Comparison of ENCODE assay signal across 7 cellular contexts in the genomic region with DNA sequence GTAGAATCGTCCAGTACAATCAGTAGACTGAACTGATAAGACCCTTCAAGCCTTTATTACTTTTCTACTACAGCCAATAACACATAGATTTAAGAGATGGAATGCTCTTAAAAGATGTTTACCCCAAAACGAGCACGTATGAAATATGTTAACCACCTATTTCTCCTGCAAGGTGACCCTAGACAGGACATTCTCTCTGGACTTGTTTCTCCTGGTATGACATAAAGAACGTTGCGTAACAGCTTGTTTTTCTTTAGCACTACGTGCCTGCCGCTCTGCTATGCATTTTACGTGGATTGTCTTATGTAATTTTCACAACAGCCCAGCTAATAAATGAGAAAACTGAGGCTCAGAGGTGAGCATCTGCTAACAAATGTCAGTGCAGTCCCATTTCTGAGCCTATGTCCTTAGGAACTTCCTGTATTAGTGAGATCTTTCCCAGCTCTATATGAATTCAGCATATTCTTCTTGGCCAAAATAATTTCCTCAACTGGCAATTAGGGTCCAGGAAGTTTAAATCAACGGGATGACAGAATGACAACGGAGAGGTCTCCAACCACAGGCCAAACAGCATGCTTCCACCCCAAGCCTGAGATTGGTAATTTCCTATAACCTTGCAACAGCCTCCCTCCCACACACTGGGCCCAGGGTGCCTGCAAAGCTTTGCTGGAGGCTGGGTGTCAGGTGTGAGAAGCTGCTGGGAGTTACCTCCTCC. TPM values are rescaled to one million over a fixed set of nuclear protein-coding genes. Genes with fewer than 3 reads are reported as not detected.
A peak's percentile ranks its signal among the peaks of the same experiment; 100 is the strongest.
DNase-seq lines count a peak whose midpoint lies in the region; ATAC-seq and TF ChIP-seq lines count a peak whose summit lies in the region.

No MANE protein-coding gene starts in this region.

- ATAC-seq in left lung, result no peak
- no peak for ATAC-seq in stimulated activated naive CD8-positive, alpha-beta T cell treated with anti-CD3 and anti-CD28 coated beads, Interleukin-15, Interleukin-2, amounts not matched to agents 100 U/mL and 50 U/mL, for 24 hours
- ATAC-seq in GM19463 (IDR thresholded peaks at IDR 0.05; ENCODE audit: unreplicated experiment), result no peak
- ATAC-seq in HG02588 (IDR thresholded peaks at IDR 0.05; ENCODE audit: unreplicated experiment), result no peak

- no peaks in the 10 kb centered on the region for H3K27me3 ChIP-seq in left lung

- no peak for TF ChIP-seq CTCF in left lung (IDR thresholded peaks at IDR 0.05)

- H3K4me1 ChIP-seq in left lung, result peaks cover 32 to 58% of the 10 kb centered on the region in 2 donors

- H3K9me3 ChIP-seq in left lung, result no peaks in the 10 kb centered on the region

- H3K27ac ChIP-seq in left lung, result peak overlapping the region; percentile 99

- H3K4me3 ChIP-seq in left lung, result peak overlapping the region; percentile 89 to 100

- H3K36me3 ChIP-seq in left lung, result peaks cover 16 to 41% of the 10 kb centered on the region in 2 donors

- peak; percentile 11 for DNase-seq in MV-4-11 (lab: John Stamatoyannopoulos, UW)
- DNase-seq in activated T-helper 9 cell treated with anti-CD3 and anti-CD28 coated beads, Interleukin-2, amount 50 U/mL, for 16 hours (ENCODE audit: low read depth), result peak; percentile 49
- DNase-seq in left lung, result no peak
- DNase-seq in stimulated activated naive CD8-positive, alpha-beta T cell treated with anti-CD3 and anti-CD28 coated beads, Interleukin-15, Interleukin-2, amounts not matched to agents 100 U/mL and 50 U/mL, for 24 hours, result peak; percentile 67
- DNase-seq in HuH-7 (ENCODE audit: low spot score), result no peak

- intact Hi-C loops in left lung (cut with DNase I), result loop anchor here in 1 of 2 donors (5.0 to 10.0 kb wide), 2 partner anchors 64 to 186 kb away; no protein-coding TSS in a partner anchor

RNA-seq across cellular contexts. Expression of gene NFKBIA, which starts 3.7 kb away (rescaled TPM):
- total RNA-seq in left lung, result 100 to 1,000 TPM; 133 to 348 TPM

Comparison
In these comparisons a context has a peak if more than half of its experiments do, and no peak if none do; other contexts are left out.
1. DNase-seq: peak in MV-4-11 (single experiment), activated T-helper 9 cell treated with anti-CD3 and anti-CD28 coated beads, Interleukin-2, amount 50 U/mL, for 16 hours (single experiment) and stimulated activated naive CD8-positive, alpha-beta T cell treated with anti-CD3 and anti-CD28 coated beads, Interleukin-15, Interleukin-2, amounts not matched to agents 100 U/mL and 50 U/mL, for 24 hours (single experiment); none in left lung (0 of 2) and HuH-7 (single experiment).